Comparison of ENCODE assay signal across 1 cellular context in genomic region chr11:35338928-35339327, GRCh38.
TF ChIP-seq lines count a peak whose summit lies in the region.

No MANE protein-coding gene starts in this region.

TF ChIP-seq in K562, 482 proteins besides CTCF, POLR2A, EP300 and RAD21:
- TF ChIP-seq ATF3 (IDR thresholded peaks at IDR 0.05): peak; percentile 22; the same call in 1 of the 2 replicates
- TF ChIP-seq ATF3 (CRISPR knock-in tag; conservative IDR thresholded peaks at IDR 0.05): no peak
- no peak for TF ChIP-seq NBN (IDR thresholded peaks at IDR 0.05; ENCODE audit: low read depth)
